ENCODE assay signal across 13 cellular contexts in genomic region chr14:96086032-96086431, GRCh38. TPM values are rescaled to one million over a fixed set of nuclear protein-coding genes. Genes with fewer than 3 reads are reported as not detected.
DNase-seq lines count a peak whose midpoint lies in the region; ATAC-seq and TF ChIP-seq lines count a peak whose summit lies in the region.
"Had no signal": no experiment of that assay in that cellular context is flagged by ENCODE, and none has a peak within 500 bp of the region (broad histone marks: within the 10 kb centered on the region; RNA-seq: fewer than 3 reads in every experiment).

No MANE protein-coding gene starts in this region.

- H3K4me1 Mint-ChIP-seq in glutamatergic neuron (ENCODE audit: low read depth, unreplicated experiment): peaks cover 76% of the 10 kb centered on the region

- TF ChIP-seq CTCF in glutamatergic neuron (IDR thresholded peaks at IDR 0.05; ENCODE audit: partially characterized antibody, unreplicated experiment) (no peak), upper lobe of left lung (IDR thresholded peaks at IDR 0.05) (no peak)

- no peak for ATAC-seq in upper lobe of left lung (ENCODE audit: low FRiP score in 2 of 2)
- ATAC-seq in HG03439 (IDR thresholded peaks at IDR 0.05; ENCODE audit: unreplicated experiment): no peak
- no peak for ATAC-seq in HG03571 (IDR thresholded peaks at IDR 0.05; ENCODE audit: unreplicated experiment)
- ATAC-seq: body of pancreas, HepG2 had no signal

- peaks cover 19% of the 10 kb centered on the region for H3K36me3 Mint-ChIP-seq in glutamatergic neuron (ENCODE audit: unreplicated experiment)

- no peak for TF ChIP-seq EP300 in upper lobe of left lung (IDR thresholded peaks at IDR 0.05)

- DNase-seq in activated effector memory CD4-positive, alpha-beta T cell treated with anti-CD3 and anti-CD28 coated beads, Interleukin-2, amount 50 U/mL, for 16 hours: peak; percentile 28
- DNase-seq in activated effector memory CD4-positive, alpha-beta T cell treated with Interleukin-2 at 50 U/mL for 16 hours: no peak
- DNase-seq in amniotic epithelial cell (ENCODE audit: low read depth) (peak; percentile 85), glutamatergic neuron (peak; percentile 9), NAMALWA (ENCODE audit: low spot score) (no peak), upper lobe of left lung (no peak)
- DNase-seq: 8988T; body of pancreas; NCI-H2029; stimulated activated naive CD4-positive, alpha-beta T cell treated with Interleukin-2 at 50 U/mL for 16 hours had no signal

- no peak for TF ChIP-seq POLR2A in upper lobe of left lung (IDR thresholded peaks at IDR 0.05)

- WGBS in upper lobe of left lung, 2 donors: 83 to 85% methylated on average over 3 of the region's 3 CpGs

- H3K27ac Mint-ChIP-seq in glutamatergic neuron (ENCODE audit: unreplicated experiment): peak overlapping the region; percentile 66

- H3K27me3 ChIP-seq in upper lobe of left lung: no peaks in the 10 kb centered on the region
- H3K27me3 ChIP-seq: body of pancreas had no signal

- H3K4me3 Mint-ChIP-seq in glutamatergic neuron (ENCODE audit: unreplicated experiment): no peak overlapping the region

- H3K9me3 ChIP-seq in upper lobe of left lung: no peaks in the 10 kb centered on the region
- H3K9me3 ChIP-seq: body of pancreas had no signal

- peaks cover 0 to 16% (median 9%) of the 10 kb centered on the region in 4 donors for H3K4me1 ChIP-seq in upper lobe of left lung

- H3K9me3 Mint-ChIP-seq in glutamatergic neuron (ENCODE audit: unreplicated experiment): peaks cover 44% of the 10 kb centered on the region

- peaks cover 32% of the 10 kb centered on the region for H3K27me3 Mint-ChIP-seq in glutamatergic neuron (ENCODE audit: unreplicated experiment)

- H3K4me3 ChIP-seq in upper lobe of left lung: no peak overlapping the region
- H3K4me3 ChIP-seq: body of pancreas had no signal

- H3K36me3 ChIP-seq in upper lobe of left lung: peaks cover 0 to 32% (median 24%) of the 10 kb centered on the region in 4 donors

- no peak overlapping the region for H3K27ac ChIP-seq in upper lobe of left lung
- H3K27ac ChIP-seq: body of pancreas had no signal

RNA-seq across cellular contexts. Expression of gene C14orf132, which starts 46.9 kb away (rescaled TPM):
- total RNA-seq in glutamatergic neuron (ENCODE audit: unreplicated experiment): 552 TPM
- 10 to 100 TPM; 36.7 to 64.6 (median 59.6) TPM for total RNA-seq in upper lobe of left lung

Comparison
In these comparisons a context has a peak if more than half of its experiments do, and no peak if none do; other contexts are left out.
1. DNase-seq: peak in activated effector memory CD4-positive, alpha-beta T cell treated with anti-CD3 and anti-CD28 coated beads, Interleukin-2, amount 50 U/mL, for 16 hours (single experiment), amniotic epithelial cell (single experiment) and glutamatergic neuron (single experiment); none in activated effector memory CD4-positive, alpha-beta T cell treated with Interleukin-2 at 50 U/mL for 16 hours (single experiment), NAMALWA (single experiment) and upper lobe of left lung (0 of 2).